In genomic region chr22:21736084-21736642, GRCh38 we compare ENCODE assay signal across 8 cellular contexts. TPM values are rescaled to one million over a fixed set of nuclear protein-coding genes. Genes with fewer than 3 reads are reported as not detected.
DNase-seq lines count a peak whose midpoint lies in the region; ATAC-seq and TF ChIP-seq lines count a peak whose summit lies in the region.

No MANE protein-coding gene starts in this region.

- TF ChIP-seq CTCF in brain (conservative IDR thresholded peaks at IDR 0.05): no peak
- no peak for TF ChIP-seq CTCF in lower lobe of right lung (IDR thresholded peaks at IDR 0.05)
- no peak for TF ChIP-seq CTCF in upper lobe of left lung (IDR thresholded peaks at IDR 0.05)

- peak overlapping the region; percentile 48 to 58 for H3K4me3 Mint-ChIP-seq in activated T-cell treated with anti-CD3 and anti-CD28 coated beads, Interleukin-2, amount 50 U/mL, for 72 hours
- peak overlapping the region; percentile 22 to 77 (median 68) for H3K4me3 Mint-ChIP-seq in brain

- peaks cover 16% of the 10 kb centered on the region for H3K4me1 Mint-ChIP-seq in activated T-cell treated with anti-CD3 and anti-CD28 coated beads, Interleukin-2, amount 50 U/mL, for 72 hours (ENCODE audit: low read depth)
- peaks cover 27% of the 10 kb centered on the region for H3K4me1 Mint-ChIP-seq in brain

- H3K9me3 Mint-ChIP-seq in activated T-cell treated with anti-CD3 and anti-CD28 coated beads, Interleukin-2, amount 50 U/mL, for 72 hours: no peaks in the 10 kb centered on the region
- no peaks in the 10 kb centered on the region for H3K9me3 Mint-ChIP-seq in brain

- H3K9me3 ChIP-seq in lower lobe of right lung (no peaks in the 10 kb centered on the region), upper lobe of left lung (no peaks in the 10 kb centered on the region)

- TF ChIP-seq POLR2A in upper lobe of left lung (IDR thresholded peaks at IDR 0.05): no peak

- H3K36me3 Mint-ChIP-seq in activated T-cell treated with anti-CD3 and anti-CD28 coated beads, Interleukin-2, amount 50 U/mL, for 72 hours (ENCODE audit: insufficient read depth in 2 of 2): no peaks in the 10 kb centered on the region
- H3K36me3 Mint-ChIP-seq in brain: peaks cover 9% of the 10 kb centered on the region

- intact Hi-C loops in lower lobe of right lung (cut with DNase I): no loop called here

- H3K4me1 ChIP-seq in lower lobe of right lung (peaks cover 12% of the 10 kb centered on the region), upper lobe of left lung (peaks cover 9 to 19% (median 13%) of the 10 kb centered on the region in 4 donors)

- no peaks in the 10 kb centered on the region for H3K27me3 ChIP-seq in lower lobe of right lung (ENCODE audit: low read depth)
- H3K27me3 ChIP-seq in upper lobe of left lung: no peaks in the 10 kb centered on the region

- ATAC-seq in activated T-cell treated with anti-CD3 and anti-CD28 coated beads, Interleukin-2, amount 50 U/mL, for 72 hours (replicated peaks in 1 of 2): no peak
- ATAC-seq in lower lobe of right lung (peak in 1 of 2 donors; percentile 49), upper lobe of left lung (ENCODE audit: low FRiP score in 2 of 2) (no peak)

- no peak overlapping the region for H3K27ac Mint-ChIP-seq in activated T-cell treated with anti-CD3 and anti-CD28 coated beads, Interleukin-2, amount 50 U/mL, for 72 hours
- H3K27ac Mint-ChIP-seq in brain: no peak overlapping the region

- DNase-seq in activated T-cell treated with anti-CD3 and anti-CD28 coated beads, Interleukin-2, amount 50 U/mL, for 72 hours: no peak
- no peak for DNase-seq in activated T-cell treated with anti-CD3 and anti-CD28 coated beads, Interleukin-2, amount 50 U/mL, for 1 hour
- DNase-seq in lower lobe of right lung (no peak), upper lobe of left lung (no peak), AG08396 (ENCODE audit: low spot score) (no peak), H4 (ENCODE audit: low spot score) (no peak)
- DNase-seq in activated effector memory CD4-positive, alpha-beta T cell treated with Interleukin-2 at 50 U/mL for 16 hours: no peak

- 19 to 53% methylated on average over 5 to 22 of the region's 65 CpGs for WGBS in upper lobe of left lung, 2 donors

- H3K36me3 ChIP-seq in lower lobe of right lung (no peaks in the 10 kb centered on the region), upper lobe of left lung (no peaks in the 10 kb centered on the region)

- peak overlapping the region; percentile 82 for H3K27ac ChIP-seq in lower lobe of right lung
- peak overlapping the region in 2 of 4 donors; percentile 31 to 58 for H3K27ac ChIP-seq in upper lobe of left lung

- no peak for TF ChIP-seq EP300 in upper lobe of left lung (IDR thresholded peaks at IDR 0.05)

- H3K27me3 Mint-ChIP-seq in activated T-cell treated with anti-CD3 and anti-CD28 coated beads, Interleukin-2, amount 50 U/mL, for 72 hours (ENCODE audit: low read depth): peaks cover 30% of the 10 kb centered on the region
- H3K27me3 Mint-ChIP-seq in brain: peaks cover 4% of the 10 kb centered on the region

- H3K4me3 ChIP-seq in lower lobe of right lung (peak overlapping the region; percentile 67), upper lobe of left lung (peak overlapping the region; percentile 44 to 85 (median 70))

RNA-seq across cellular contexts. Expression of gene YPEL1, which starts 0.6 kb away (rescaled TPM):
- 1 to 10 TPM; 2.5 to 4.4 TPM for total RNA-seq in activated T-cell treated with anti-CD3 and anti-CD28 coated beads, Interleukin-2, amount 50 U/mL, for 72 hours
- polyA plus RNA-seq in brain (ENCODE audit: insufficient read depth, low read depth, low replicate concordance): 35.1 TPM
- 7.6 TPM for total RNA-seq in lower lobe of right lung
- total RNA-seq in upper lobe of left lung: 10 to 100 TPM in 1 of 6 donors, 1 to 10 TPM in 5; 4.4 to 11.6 (median 7.4) TPM
- 0.52 and 0.64 TPM in 2 replicates for total RNA-seq in H4 (2014; rRNA removed; shearing (Covaris generic))
